In the genomic region with DNA sequence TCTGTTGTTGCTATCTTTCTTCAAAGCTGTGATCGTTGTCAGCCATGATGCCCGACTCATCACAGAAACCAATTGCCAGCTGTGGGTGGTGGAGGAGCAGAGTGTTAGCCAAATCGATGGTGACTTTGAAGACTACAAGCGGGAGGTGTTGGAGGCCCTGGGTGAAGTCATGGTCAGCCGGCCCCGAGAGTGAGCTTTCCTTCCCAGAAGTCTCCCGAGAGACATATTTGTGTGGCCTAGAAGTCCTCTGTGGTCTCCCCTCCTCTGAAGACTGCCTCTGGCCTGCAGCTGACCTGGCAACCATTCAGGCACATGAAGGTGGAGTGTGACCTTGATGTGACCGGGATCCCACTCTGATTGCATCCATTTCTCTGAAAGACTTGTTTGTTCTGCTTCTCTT, we compare ENCODE assay signal across 13 cellular contexts. TPM values are rescaled to one million over a fixed set of nuclear protein-coding genes. Genes with fewer than 3 reads are reported as not detected.
DNase-seq lines count a peak whose midpoint lies in the region; ATAC-seq and TF ChIP-seq lines count a peak whose summit lies in the region.
"Had no signal": no experiment of that assay in that cellular context is flagged by ENCODE, and none has a peak within 500 bp of the region (broad histone marks: within the 10 kb centered on the region; RNA-seq: fewer than 3 reads in every experiment).

No MANE protein-coding gene starts in this region.

- H3K36me3 ChIP-seq in lower lobe of right lung (peaks cover 100% of the 10 kb centered on the region), suprapubic skin (peaks cover 85% of the 10 kb centered on the region), MM.1S (replicated peaks; ENCODE audit: insufficient read depth, low read length) (no peaks in the 10 kb centered on the region; the same call in none of the 2 replicates)

- TF ChIP-seq POLR2A in suprapubic skin (IDR thresholded peaks at IDR 0.05) = no peak

- H3K27me3 ChIP-seq in lower lobe of right lung (ENCODE audit: low read depth) (no peaks in the 10 kb centered on the region), suprapubic skin (no peaks in the 10 kb centered on the region), MM.1S (replicated peaks; ENCODE audit: insufficient read depth, low read length) (no peaks in the 10 kb centered on the region)

- peaks cover 36% of the 10 kb centered on the region; the same call in 1 of the 2 replicates for H3K79me2 ChIP-seq in MM.1S (ENCODE audit: low read length)

- TF ChIP-seq CTCF in lower lobe of right lung (IDR thresholded peaks at IDR 0.05) (no peak), suprapubic skin (IDR thresholded peaks at IDR 0.05) (no peak), MM.1S (IDR thresholded peaks at IDR 0.05; ENCODE audit: low read length) (no peak)

- H3K4me3 Mint-ChIP-seq in activated T-cell treated with anti-CD3 and anti-CD28 coated beads, Interleukin-2, amount 50 U/mL, for 4 hours = no peak overlapping the region
- H3K4me3 Mint-ChIP-seq in activated naive CD8-positive, alpha-beta T cell treated with anti-CD3 and anti-CD28 coated beads, Interleukin-2, amount 10 ng/mL, durations not matched to agents 7 days and 5 days = no peak overlapping the region
- H3K4me3 Mint-ChIP-seq: dendritic cell treated with granulocyte-macrophage colony-stimulating factor and Interleukin-4, amounts not matched to agents 40 ng/mL and 50 ng/mL, for 4 days; T-helper 1 cell treated with Interleukin-12 subunit alpha and Interleukin-12 subunit beta and Interleukin-4 antibody, amounts not matched to agents 30 μg/mL and 1 μg/mL, for 36 hours had no signal

- POLR2A ChIA-PET in activated naive CD8-positive, alpha-beta T cell treated with anti-CD3 and anti-CD28 coated beads, Interleukin-2, amount 10 ng/mL, durations not matched to agents 7 days and 5 days (lab: Charles Lee) = interaction anchor here (0.7 kb wide), 1 partner anchor 10 kb away, joined by 3 read pairs; no protein-coding TSS in a partner anchor

- ATAC-seq in activated T-cell treated with anti-CD3 and anti-CD28 coated beads, Interleukin-2, amount 50 U/mL, for 4 hours = peak; percentile 3 to 23
- ATAC-seq in activated naive CD8-positive, alpha-beta T cell treated with anti-CD3 and anti-CD28 coated beads, Interleukin-2, amount 10 ng/mL, durations not matched to agents 7 days and 5 days (ENCODE audit: low read depth) = no peak
- ATAC-seq in lower lobe of right lung = peak in 1 of 2 donors; percentile 8
- ATAC-seq in GM18870 (IDR thresholded peaks at IDR 0.05; ENCODE audit: unreplicated experiment) = no peak

- no peak for DNase-seq in activated T-cell treated with anti-CD3 and anti-CD28 coated beads, Interleukin-2, amount 50 U/mL, for 4 hours
- no peak for DNase-seq in activated T-cell treated with anti-CD3 and anti-CD28 coated beads, Interleukin-2, amount 50 U/mL, for 1 hour
- no peak for DNase-seq in activated naive CD8-positive, alpha-beta T cell treated with anti-CD3 and anti-CD28 coated beads, Interleukin-2, amount 10 ng/mL, durations not matched to agents 7 days and 5 days
- DNase-seq in lower lobe of right lung (no peak), suprapubic skin (ENCODE audit: low spot score in 2 of 2) (no peak), DMS 273 treated with DMSO at 0.1 percent for 48 hours (lab: John Stamatoyannopoulos, UW) (no peak), MM.1S (no peak)
- DNase-seq: activated CD4-positive, alpha-beta T cell treated with anti-CD3 and anti-CD28 coated beads, Interleukin-2, amount 50 U/mL, for 1 hour; occipital lobe had no signal

- no peak overlapping the region for H3K4me3 ChIP-seq in lower lobe of right lung
- no peak overlapping the region for H3K4me3 ChIP-seq in suprapubic skin
- H3K4me3 ChIP-seq in MM.1S (ENCODE audit: low read length) = no peak overlapping the region

- H3K4me1 ChIP-seq in lower lobe of right lung (peaks cover 10% of the 10 kb centered on the region), suprapubic skin (peaks cover 21% of the 10 kb centered on the region), MM.1S (ENCODE audit: low read length) (no peaks in the 10 kb centered on the region)

- H3K4me2 ChIP-seq in MM.1S (ENCODE audit: low read depth, low read length) = no peak overlapping the region

- H3K27ac Mint-ChIP-seq in activated naive CD8-positive, alpha-beta T cell treated with anti-CD3 and anti-CD28 coated beads, Interleukin-2, amount 10 ng/mL, durations not matched to agents 7 days and 5 days = peak overlapping the region; percentile 62
- H3K27ac Mint-ChIP-seq: dendritic cell treated with granulocyte-macrophage colony-stimulating factor and Interleukin-4, amounts not matched to agents 40 ng/mL and 50 ng/mL, for 4 days; T-helper 1 cell treated with Interleukin-12 subunit alpha and Interleukin-12 subunit beta and Interleukin-4 antibody, amounts not matched to agents 30 μg/mL and 1 μg/mL, for 36 hours had no signal

- H3K9ac ChIP-seq in MM.1S (ENCODE audit: low read length) = no peak overlapping the region

- H3K9me3 ChIP-seq in lower lobe of right lung = no peaks in the 10 kb centered on the region
- H3K9me3 ChIP-seq in suprapubic skin = no peaks in the 10 kb centered on the region
- H3K9me3 ChIP-seq in MM.1S (replicated peaks; ENCODE audit: insufficient read depth, low read length) = no peaks in the 10 kb centered on the region

- H3K27ac ChIP-seq in lower lobe of right lung (peak overlapping the region; percentile 56), suprapubic skin (peak overlapping the region; percentile 73), MM.1S (ENCODE audit: low read length) (no peak overlapping the region)

- no peaks in the 10 kb centered on the region for H3K9me2 ChIP-seq in MM.1S (replicated peaks; ENCODE audit: insufficient read depth, low read length)

- 67% methylated on average over 8 of the region's 8 CpGs for WGBS in suprapubic skin

- H4K20me1 ChIP-seq in MM.1S (ENCODE audit: insufficient read depth, low read length) = no peaks in the 10 kb centered on the region

- H3K4me1 Mint-ChIP-seq in activated T-cell treated with anti-CD3 and anti-CD28 coated beads, Interleukin-2, amount 50 U/mL, for 4 hours (ENCODE audit: low read depth) = peaks cover 4% of the 10 kb centered on the region
- peaks cover 11% of the 10 kb centered on the region for H3K4me1 Mint-ChIP-seq in activated naive CD8-positive, alpha-beta T cell treated with anti-CD3 and anti-CD28 coated beads, Interleukin-2, amount 10 ng/mL, durations not matched to agents 7 days and 5 days

- no peaks in the 10 kb centered on the region for H3K9me3 Mint-ChIP-seq in activated T-cell treated with anti-CD3 and anti-CD28 coated beads, Interleukin-2, amount 50 U/mL, for 4 hours
- no peaks in the 10 kb centered on the region for H3K9me3 Mint-ChIP-seq in activated naive CD8-positive, alpha-beta T cell treated with anti-CD3 and anti-CD28 coated beads, Interleukin-2, amount 10 ng/mL, durations not matched to agents 7 days and 5 days
- H3K9me3 Mint-ChIP-seq: activated naive CD4-positive, alpha-beta T cell treated with anti-CD3 and anti-CD28 coated beads, Interleukin-2, amount 50 U/mL, for 72 hours; dendritic cell treated with granulocyte-macrophage colony-stimulating factor and Interleukin-4, amounts not matched to agents 40 ng/mL and 50 ng/mL, for 4 days; T-helper 1 cell treated with Interleukin-12 subunit alpha and Interleukin-12 subunit beta and Interleukin-4 antibody, amounts not matched to agents 30 μg/mL and 1 μg/mL, for 36 hours had no signal

- intact Hi-C loops in lower lobe of right lung (cut with DNase I) = no loop called here

- H3K27me3 Mint-ChIP-seq in activated T-cell treated with anti-CD3 and anti-CD28 coated beads, Interleukin-2, amount 50 U/mL, for 4 hours (ENCODE audit: low read depth) = no peaks in the 10 kb centered on the region
- no peaks in the 10 kb centered on the region for H3K27me3 Mint-ChIP-seq in activated naive CD8-positive, alpha-beta T cell treated with anti-CD3 and anti-CD28 coated beads, Interleukin-2, amount 10 ng/mL, durations not matched to agents 7 days and 5 days
- H3K27me3 Mint-ChIP-seq: dendritic cell treated with granulocyte-macrophage colony-stimulating factor and Interleukin-4, amounts not matched to agents 40 ng/mL and 50 ng/mL, for 4 days had no signal

- H3F3A ChIP-seq in MM.1S (ENCODE audit: insufficient read depth, low read length) = peaks cover 6% of the 10 kb centered on the region; the same call in 1 of the 2 replicates

- TF ChIP-seq EP300 in suprapubic skin (IDR thresholded peaks at IDR 0.05) = no peak

- H2AFZ ChIP-seq in MM.1S (ENCODE audit: low read length) = no peak overlapping the region

- peaks cover 54% of the 10 kb centered on the region for H3K36me3 Mint-ChIP-seq in activated T-cell treated with anti-CD3 and anti-CD28 coated beads, Interleukin-2, amount 50 U/mL, for 4 hours (ENCODE audit: insufficient read depth)
- peaks cover 34% of the 10 kb centered on the region for H3K36me3 Mint-ChIP-seq in activated naive CD8-positive, alpha-beta T cell treated with anti-CD3 and anti-CD28 coated beads, Interleukin-2, amount 10 ng/mL, durations not matched to agents 7 days and 5 days

RNA-seq across cellular contexts. Expression of gene ABCF1, which starts 19.3 kb away (rescaled TPM):
- total RNA-seq in activated T-cell treated with anti-CD3 and anti-CD28 coated beads, Interleukin-2, amount 50 U/mL, for 4 hours = 100 to 1,000 TPM; 167 to 181 (median 181) TPM
- total RNA-seq in activated naive CD8-positive, alpha-beta T cell treated with anti-CD3 and anti-CD28 coated beads, Interleukin-2, amount 10 ng/mL, durations not matched to agents 7 days and 5 days = 10 to 100 TPM; 67.5 to 70.4 TPM
- 40.0 TPM for total RNA-seq in lower lobe of right lung
- total RNA-seq in suprapubic skin = 10 to 100 TPM; 41.7 to 46.4 (median 45.0) TPM

RNA-seq across cellular contexts. Expression of gene PPP1R10, which starts 26.5 kb away (rescaled TPM):
- total RNA-seq in activated T-cell treated with anti-CD3 and anti-CD28 coated beads, Interleukin-2, amount 50 U/mL, for 4 hours = 100 to 1,000 TPM; 102 to 106 (median 106) TPM
- total RNA-seq in activated naive CD8-positive, alpha-beta T cell treated with anti-CD3 and anti-CD28 coated beads, Interleukin-2, amount 10 ng/mL, durations not matched to agents 7 days and 5 days = 100 to 1,000 TPM; 140 to 151 TPM
- total RNA-seq in lower lobe of right lung (68.8 TPM), suprapubic skin (10 to 100 TPM; 27.2 to 68.2 (median 46.7) TPM)

RNA-seq across cellular contexts. Expression of gene MRPS18B, which starts 27.1 kb away (rescaled TPM):
- total RNA-seq in activated T-cell treated with anti-CD3 and anti-CD28 coated beads, Interleukin-2, amount 50 U/mL, for 4 hours = 100 to 1,000 TPM in 2 of 3 donors, 10 to 100 TPM in 1; 98.6 to 108 (median 103) TPM
- total RNA-seq in activated naive CD8-positive, alpha-beta T cell treated with anti-CD3 and anti-CD28 coated beads, Interleukin-2, amount 10 ng/mL, durations not matched to agents 7 days and 5 days = 10 to 100 TPM; 43.8 to 44.5 TPM
- total RNA-seq in lower lobe of right lung = 55.0 TPM
- 10 to 100 TPM; 48.1 to 85.7 (median 62.4) TPM for total RNA-seq in suprapubic skin

RNA-seq across cellular contexts. Expression of gene PRR3, which starts 33.4 kb away (rescaled TPM):
- 10 to 100 TPM; 41.3 to 49.3 (median 43.8) TPM for total RNA-seq in activated T-cell treated with anti-CD3 and anti-CD28 coated beads, Interleukin-2, amount 50 U/mL, for 4 hours
- 10 to 100 TPM; 19.9 to 22.5 TPM for total RNA-seq in activated naive CD8-positive, alpha-beta T cell treated with anti-CD3 and anti-CD28 coated beads, Interleukin-2, amount 10 ng/mL, durations not matched to agents 7 days and 5 days
- total RNA-seq in lower lobe of right lung = 7.5 TPM
- 10 to 100 TPM in 1 of 4 donors, 1 to 10 TPM in 3; 5.5 to 10.6 (median 9.0) TPM for total RNA-seq in suprapubic skin

RNA-seq across cellular contexts. Expression of gene GNL1, which starts 34.2 kb away (rescaled TPM):
- total RNA-seq in activated T-cell treated with anti-CD3 and anti-CD28 coated beads, Interleukin-2, amount 50 U/mL, for 4 hours = 100 to 1,000 TPM; 134 to 142 (median 138) TPM
- total RNA-seq in activated naive CD8-positive, alpha-beta T cell treated with anti-CD3 and anti-CD28 coated beads, Interleukin-2, amount 10 ng/mL, durations not matched to agents 7 days and 5 days = 10 to 100 TPM; 84.3 to 88.6 TPM
- total RNA-seq in lower lobe of right lung (54.9 TPM), suprapubic skin (10 to 100 TPM; 33.9 to 58.9 (median 38.9) TPM)

Comparison
In these comparisons a context has a peak if more than half of its experiments do, and no peak if none do; other contexts are left out.
1. ATAC-seq: peak in activated T-cell treated with anti-CD3 and anti-CD28 coated beads, Interleukin-2, amount 50 U/mL, for 4 hours (2 of 2); none in activated naive CD8-positive, alpha-beta T cell treated with anti-CD3 and anti-CD28 coated beads, Interleukin-2, amount 10 ng/mL, durations not matched to agents 7 days and 5 days (single experiment) and GM18870 (single experiment).